In genomic region chr2:30583204-30583749, GRCh38 we compare ENCODE assay signal across 17 cellular contexts.
DNase-seq lines count a peak whose midpoint lies in the region; ATAC-seq and TF ChIP-seq lines count a peak whose summit lies in the region.
"Had no signal": no experiment of that assay in that cellular context is flagged by ENCODE, and none has a peak within 500 bp of the region (broad histone marks: within the 10 kb centered on the region; RNA-seq: fewer than 3 reads in every experiment).

No MANE protein-coding gene starts in this region.

- TF ChIP-seq CTCF in testis (IDR thresholded peaks at IDR 0.05): no peak

- H3K36me3 Mint-ChIP-seq in activated naive CD4-positive, alpha-beta T cell treated with anti-CD3 and anti-CD28 coated beads for 36 hours (ENCODE audit: low read depth): peaks cover 11% of the 10 kb centered on the region

- H3K27ac ChIP-seq in testis: no peak overlapping the region
- H3K27ac ChIP-seq: A549, PC-9, SK-N-MC had no signal

- WGBS in testis, 2 donors: 89 to 92% methylated on average over 3 of the region's 3 CpGs

- no peak overlapping the region for H3K27ac Mint-ChIP-seq in activated naive CD4-positive, alpha-beta T cell treated with anti-CD3 and anti-CD28 coated beads for 36 hours

- H3K9me3 ChIP-seq in testis: no peaks in the 10 kb centered on the region
- H3K9me3 ChIP-seq: A549 had no signal

- H3K9me3 Mint-ChIP-seq in activated naive CD4-positive, alpha-beta T cell treated with anti-CD3 and anti-CD28 coated beads for 36 hours: no peaks in the 10 kb centered on the region

- no peak for DNase-seq in left ventricle myocardium superior
- DNase-seq in left cardiac atrium: no peak
- peak; percentile 30 for DNase-seq in OCI-M1 (lab: John Stamatoyannopoulos, UW)
- DNase-seq in myocyte (ENCODE audit: low read depth): peak; percentile 33
- no peak for DNase-seq in activated naive CD4-positive, alpha-beta T cell treated with anti-CD3 and anti-CD28 coated beads for 36 hours
- no peak for DNase-seq in DMS53 (lab: John Stamatoyannopoulos, UW)
- no peak for DNase-seq in testis
- DNase-seq in NCI-H2107 (lab: John Stamatoyannopoulos, UW): no peak
- DNase-seq: COR-L47, EL, H7, IMR-90, NCI-H187, NCI-H446, PC-9 had no signal

- H3K4me1 Mint-ChIP-seq in activated naive CD4-positive, alpha-beta T cell treated with anti-CD3 and anti-CD28 coated beads for 36 hours (ENCODE audit: low read depth): peaks cover 6% of the 10 kb centered on the region

- H3K36me3 ChIP-seq in testis (ENCODE audit: low read depth, missing control alignments): no peaks in the 10 kb centered on the region

- no peaks in the 10 kb centered on the region for H3K27me3 ChIP-seq in testis

- intact Hi-C loops in left ventricle myocardium superior (cut with micrococcal nuclease) (no loop called here), left cardiac atrium (cut with DNase I) (no loop called here), testis (cut with DNase I; ENCODE audit: low total_unique reads) (no loop called here)
- intact Hi-C loops in activated naive CD4-positive, alpha-beta T cell treated with anti-CD3 and anti-CD28 coated beads for 36 hours (cut with micrococcal nuclease): no loop called here

- H3K4me1 ChIP-seq in testis: no peaks in the 10 kb centered on the region
- H3K4me1 ChIP-seq: A549 had no signal

- TF ChIP-seq POLR2A in testis (IDR thresholded peaks at IDR 0.05): no peak

- CTCF ChIA-PET in activated naive CD4-positive, alpha-beta T cell treated with anti-CD3 and anti-CD28 coated beads for 36 hours (lab: Charles Lee): interaction anchor here (0.6 to 1.7 kb wide), 2 partner anchors 128 to 342 kb away, joined by 4 to 6 read pairs; no protein-coding TSS in a partner anchor

- no peaks in the 10 kb centered on the region for H3K27me3 Mint-ChIP-seq in activated naive CD4-positive, alpha-beta T cell treated with anti-CD3 and anti-CD28 coated beads for 36 hours (ENCODE audit: low read depth)

- no peak overlapping the region for H3K4me3 ChIP-seq in testis
- H3K4me3 ChIP-seq: A549, PC-9, SK-N-MC had no signal

- peak; percentile 73 for ATAC-seq in left ventricle myocardium superior
- no peak for ATAC-seq in left cardiac atrium
- ATAC-seq: A549 had no signal

- no peak overlapping the region for H3K4me3 Mint-ChIP-seq in activated naive CD4-positive, alpha-beta T cell treated with anti-CD3 and anti-CD28 coated beads for 36 hours

Comparison
In these comparisons a context has a peak if more than half of its experiments do, and no peak if none do; other contexts are left out.
1. DNase-seq: peak in OCI-M1 (single experiment) and myocyte (single experiment); none in left ventricle myocardium superior (single experiment), left cardiac atrium (single experiment), activated naive CD4-positive, alpha-beta T cell treated with anti-CD3 and anti-CD28 coated beads for 36 hours (single experiment), DMS53 (single experiment), testis (single experiment) and NCI-H2107 (single experiment).